Comparison of ENCODE assay signal across 8 cellular contexts in the genomic region with DNA sequence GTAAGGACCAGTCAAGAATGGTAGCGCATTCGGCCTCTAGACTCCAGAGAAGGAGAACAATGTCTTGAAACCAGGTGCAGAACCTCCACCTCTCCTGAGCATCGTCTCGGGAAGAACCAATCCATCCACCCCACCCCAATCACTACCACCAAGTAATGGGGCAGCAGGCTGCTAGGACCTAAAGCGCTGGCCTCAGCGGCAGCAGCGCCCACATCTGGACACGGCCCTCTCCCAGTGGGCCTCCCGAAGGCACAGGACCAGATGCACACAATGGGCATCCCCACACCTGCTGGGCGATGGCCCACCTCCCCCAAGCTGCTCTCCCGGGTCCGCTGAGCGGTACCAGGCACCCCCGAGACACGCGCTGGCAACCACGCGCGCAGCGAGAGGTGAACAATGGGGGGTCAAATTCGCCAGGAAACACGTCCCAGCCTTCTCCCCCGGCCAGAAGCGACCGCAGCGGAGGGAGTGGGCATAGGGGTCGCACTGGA. TPM values are rescaled to one million over a fixed set of nuclear protein-coding genes. Genes with fewer than 3 reads are reported as not detected.
DNase-seq lines count a peak whose midpoint lies in the region; ATAC-seq and TF ChIP-seq lines count a peak whose summit lies in the region.

No MANE protein-coding gene starts in this region.

- ATAC-seq in GM21619 (IDR thresholded peaks at IDR 0.05; ENCODE audit: unreplicated experiment) = no peak

- intact Hi-C loops in OCI-LY7 (cut with micrococcal nuclease; ENCODE audit: unreplicated experiment) = no loop called here

- CTCF ChIA-PET in OCI-LY7 (lab: Charles Lee; ENCODE audit: unreplicated experiment) = no interaction called here

- H3K4me2 ChIP-seq in OCI-LY7 (ENCODE audit: low read length) = no peak overlapping the region

- H3K36me3 ChIP-seq in brain microvascular endothelial cell (replicated peaks) (no peaks in the 10 kb centered on the region), skeletal muscle tissue (ENCODE audit: control insufficient read depth in 3 of 3, insufficient read depth in 3 of 3, low read length in 3 of 3) (no peaks in the 10 kb centered on the region), OCI-LY7 (ENCODE audit: insufficient read depth, low read length) (no peaks in the 10 kb centered on the region)

- no peaks in the 10 kb centered on the region for H3K9me2 ChIP-seq in OCI-LY7 (ENCODE audit: insufficient read depth, low read length)

- no peaks in the 10 kb centered on the region for H3K27me3 ChIP-seq in brain microvascular endothelial cell (replicated peaks)
- peaks cover 20 to 24% (median 22%) of the 10 kb centered on the region in 3 donors for H3K27me3 ChIP-seq in skeletal muscle tissue (ENCODE audit: control insufficient read depth in 3 of 3, insufficient read depth in 3 of 3, low read length in 3 of 3)

- no peak overlapping the region for H2AFZ ChIP-seq in OCI-LY7 (ENCODE audit: low read length)

- H3K4me3 ChIP-seq in brain microvascular endothelial cell (ENCODE audit: low read depth, low read length) (peak overlapping the region; percentile 74), skeletal muscle tissue (ENCODE audit: low read length in 3 of 3) (peak overlapping the region; percentile 67 to 76 (median 72)), OCI-LY7 (ENCODE audit: low read depth, low read length, poor library complexity, severe bottlenecking) (no peak overlapping the region)

- no TSS peak for BruUV-seq in OCI-LY7 (replicated peaks; lab: Mats Ljungman, UMichigan)

- H3K9me3 ChIP-seq in skeletal muscle tissue (ENCODE audit: control insufficient read depth in 3 of 3, low read length in 3 of 3) (no peaks in the 10 kb centered on the region), OCI-LY7 (ENCODE audit: low read length) (no peaks in the 10 kb centered on the region)

- H3K9ac ChIP-seq in skeletal muscle tissue (ENCODE audit: low read depth in 1 of 3, low read length in 3 of 3) = peak overlapping the region; percentile 43 to 60 (median 50)

- in situ Hi-C loops in brain microvascular endothelial cell (cut with HindIII; ENCODE audit: low pct_ligation_motif_present, low sequenced_read_pairs) = no loop called here

- TF ChIP-seq CTCF in brain microvascular endothelial cell (IDR thresholded peaks at IDR 0.05; ENCODE audit: low read depth, low read length, missing control alignments) = peak; percentile 35
- TF ChIP-seq CTCF in OCI-LY7 (conservative IDR thresholded peaks at IDR 0.05; ENCODE audit: low read length) = no peak

- DNase-seq in AG20443 (ENCODE audit: low spot score) (peak; percentile 9), HT1080 (ENCODE audit: low read depth) (peak; percentile 28), brain microvascular endothelial cell (peak; percentile 2), inferior parietal cortex (ENCODE audit: extremely low spot score) (peak; percentile 67), cerebellar nuclear complex (lab: John Stamatoyannopoulos, UW) (no peak), OCI-LY7 (ENCODE audit: low spot score) (no peak)

- no peaks in the 10 kb centered on the region for H3K79me2 ChIP-seq in OCI-LY7 (ENCODE audit: insufficient read depth, low read depth, low read length)

- H3K27ac ChIP-seq in brain microvascular endothelial cell (no peak overlapping the region), skeletal muscle tissue (ENCODE audit: low read depth, low read length) (no peak overlapping the region), OCI-LY7 (ENCODE audit: low read depth, low read length, poor library complexity, severe bottlenecking) (no peak overlapping the region)

- H3K4me1 ChIP-seq in skeletal muscle tissue (ENCODE audit: control insufficient read depth in 3 of 3, insufficient read depth in 3 of 3, low read length in 3 of 3) = peaks cover 7 to 15% (median 13%) of the 10 kb centered on the region in 3 donors
- no peaks in the 10 kb centered on the region for H3K4me1 ChIP-seq in OCI-LY7 (ENCODE audit: insufficient read depth, low read length, poor library complexity, severe bottlenecking)

- POLR2A ChIA-PET in OCI-LY7 (lab: Charles Lee) = no interaction called here

- no peaks in the 10 kb centered on the region for H4K20me1 ChIP-seq in OCI-LY7 (ENCODE audit: insufficient read depth, low read length)

RNA-seq across cellular contexts. Expression of gene CTTNBP2, which starts 0.6 kb away (rescaled TPM):
- total RNA-seq in HT1080 (2014; rRNA removed; shearing (Covaris generic)) = 3.2 and 3.8 TPM in 2 replicates
- polyA plus RNA-seq in HT1080 (2015; cell fraction: cytosol; rRNA removed) = 1.7 and 4.1 TPM in 2 replicates
- 4.0 and 5.3 TPM in 2 replicates for polyA plus RNA-seq in HT1080 (2015; cell fraction: nucleus; rRNA removed)
- 1.6 TPM for total RNA-seq in skeletal muscle tissue
- not detected in 2 replicates for total RNA-seq in OCI-LY7 (2014; rRNA removed; shearing (Covaris generic))
- not detected in 2 replicates for total RNA-seq in OCI-LY7 (2022)

Comparison
In these comparisons a context has a peak if more than half of its experiments do, and no peak if none do; other contexts are left out.
1. DNase-seq: peak in AG20443 (single experiment), HT1080 (single experiment), brain microvascular endothelial cell (single experiment) and inferior parietal cortex (single experiment); none in cerebellar nuclear complex (0 of 2) and OCI-LY7 (single experiment).